Comparison of ENCODE assay signal across 29 cellular contexts in the genomic region with DNA sequence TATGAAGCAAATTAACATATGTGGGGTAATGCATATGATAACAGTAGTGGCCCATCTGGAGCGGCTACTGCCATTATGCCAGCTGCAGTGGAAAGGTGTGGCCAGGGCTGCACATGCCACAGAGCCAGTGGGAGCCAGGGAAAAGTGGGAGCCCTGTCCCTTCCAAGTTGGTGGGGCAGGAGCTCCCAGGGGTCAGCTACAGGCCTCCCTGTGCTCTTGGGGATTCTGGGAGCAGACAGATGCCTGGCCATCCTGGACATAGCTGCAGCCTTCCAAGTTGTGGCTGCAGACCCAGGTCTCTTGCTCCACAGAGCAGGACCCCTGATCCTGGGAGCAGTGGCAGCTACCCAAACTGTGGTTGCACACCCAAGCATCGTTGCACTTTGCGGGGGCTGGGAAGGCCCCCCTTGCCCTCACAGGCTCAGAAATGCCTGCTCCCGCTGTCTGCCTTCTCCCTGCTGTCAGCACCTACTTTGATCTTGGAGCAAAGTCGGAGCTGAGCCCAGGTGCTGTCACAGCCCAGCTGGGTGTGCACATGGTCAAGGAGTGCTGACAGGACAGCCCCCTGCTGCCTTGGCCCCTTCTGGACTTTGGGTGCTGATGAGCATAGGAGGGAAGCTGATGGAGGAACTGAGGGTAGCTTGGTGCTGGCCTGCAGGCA.
"Had no signal": no experiment of that assay in that cellular context is flagged by ENCODE, and none has a peak within 500 bp of the region (broad histone marks: within the 10 kb centered on the region; RNA-seq: fewer than 3 reads in every experiment).

No MANE protein-coding gene starts in this region.

- H3K4me3 Mint-ChIP-seq: activated CD4-positive, alpha-beta memory T cell treated with anti-CD3 and anti-CD28 coated beads, Interleukin-2, amount 10 ng/mL, durations not matched to agents 7 days and 5 days; activated CD4-positive, alpha-beta T cell treated with anti-CD3 and anti-CD28 coated beads, Interleukin-2, amount 10 ng/mL, durations not matched to agents 7 days and 5 days; activated naive CD4-positive, alpha-beta T cell treated with anti-CD3 and anti-CD28 coated beads, Interleukin-2, amount 10 ng/mL, durations not matched to agents 7 days and 5 days; activated naive CD8-positive, alpha-beta T cell treated with anti-CD3 and anti-CD28 coated beads, Interleukin-2, amount 10 ng/mL, durations not matched to agents 7 days and 5 days; activated T-cell treated with anti-CD3 and anti-CD28 coated beads, Interleukin-2, amount 50 U/mL, for 24 hours; activated T-cell treated with anti-CD3 and anti-CD28 coated beads, Interleukin-2, amount 50 U/mL, for 72 hours; brain; central memory CD8-positive, alpha-beta T cell; dendritic cell treated with granulocyte-macrophage colony-stimulating factor and Interleukin-4, amounts not matched to agents 40 ng/mL and 50 ng/mL, for 4 days; endodermal cell; WTC11 had no signal

- H3K27ac Mint-ChIP-seq: activated CD4-positive, alpha-beta memory T cell treated with anti-CD3 and anti-CD28 coated beads, Interleukin-2, amount 10 ng/mL, durations not matched to agents 7 days and 5 days; activated CD4-positive, alpha-beta T cell treated with anti-CD3 and anti-CD28 coated beads, Interleukin-2, amount 10 ng/mL, durations not matched to agents 7 days and 5 days; activated naive CD4-positive, alpha-beta T cell treated with anti-CD3 and anti-CD28 coated beads, Interleukin-2, amount 10 ng/mL, durations not matched to agents 7 days and 5 days; activated naive CD4-positive, alpha-beta T cell treated with anti-CD3 and anti-CD28 coated beads, Interleukin-2, amount 50 U/mL, for 72 hours; activated naive CD8-positive, alpha-beta T cell treated with anti-CD3 and anti-CD28 coated beads, Interleukin-2, amount 10 ng/mL, durations not matched to agents 7 days and 5 days; activated T-cell treated with anti-CD3 and anti-CD28 coated beads, Interleukin-2, amount 50 U/mL, for 24 hours; activated T-cell treated with anti-CD3 and anti-CD28 coated beads, Interleukin-2, amount 50 U/mL, for 72 hours; brain; dendritic cell treated with granulocyte-macrophage colony-stimulating factor and Interleukin-4, amounts not matched to agents 40 ng/mL and 50 ng/mL, for 4 days; endodermal cell; WTC11 had no signal

- H3K9me3 ChIP-seq: ascending aorta had no signal

- H3K27me3 ChIP-seq: ascending aorta, breast epithelium, cardiac muscle cell had no signal

- DNase-seq: activated CD4-positive, alpha-beta memory T cell treated with anti-CD3 and anti-CD28 coated beads, Interleukin-2, amount 10 ng/mL, durations not matched to agents 7 days and 5 days; activated CD4-positive, alpha-beta T cell treated with anti-CD3 and anti-CD28 coated beads for 1 hour; activated CD4-positive, alpha-beta T cell treated with anti-CD3 and anti-CD28 coated beads for 4 hours; activated CD4-positive, alpha-beta T cell treated with anti-CD3 and anti-CD28 coated beads, Interleukin-2, amount 10 ng/mL, durations not matched to agents 7 days and 5 days; activated CD4-positive, alpha-beta T cell treated with anti-CD3 and anti-CD28 coated beads, Interleukin-2, amount 50 U/mL, for 4 hours; activated CD8-positive, alpha-beta memory T cell treated with anti-CD3 and anti-CD28 coated beads, Interleukin-2, amount 50 U/mL, for 48 hours; activated gamma-delta T cell; activated naive CD4-positive, alpha-beta T cell; activated naive CD4-positive, alpha-beta T cell treated with anti-CD3 and anti-CD28 coated beads, Interleukin-2, amount 10 ng/mL, durations not matched to agents 7 days and 5 days; activated naive CD8-positive, alpha-beta T cell treated with anti-CD3 and anti-CD28 coated beads, Interleukin-2, amount 10 ng/mL, durations not matched to agents 7 days and 5 days; activated T-cell treated with anti-CD3 and anti-CD28 coated beads for 4 hours; activated T-cell treated with anti-CD3 and anti-CD28 coated beads, Interleukin-2, amount 50 U/mL, for 24 hours; activated T-cell treated with anti-CD3 and anti-CD28 coated beads, Interleukin-2, amount 50 U/mL, for 72 hours; dorsolateral prefrontal cortex; effector memory CD4-positive, alpha-beta T cell; endodermal cell; foreskin fibroblast; T-helper 2 cell had no signal

- H3K9me3 Mint-ChIP-seq: activated CD4-positive, alpha-beta memory T cell treated with anti-CD3 and anti-CD28 coated beads, Interleukin-2, amount 10 ng/mL, durations not matched to agents 7 days and 5 days; activated CD4-positive, alpha-beta T cell treated with anti-CD3 and anti-CD28 coated beads, Interleukin-2, amount 10 ng/mL, durations not matched to agents 7 days and 5 days; activated naive CD4-positive, alpha-beta T cell treated with anti-CD3 and anti-CD28 coated beads, Interleukin-2, amount 10 ng/mL, durations not matched to agents 7 days and 5 days; activated naive CD4-positive, alpha-beta T cell treated with anti-CD3 and anti-CD28 coated beads, Interleukin-2, amount 50 U/mL, for 72 hours; activated naive CD8-positive, alpha-beta T cell treated with anti-CD3 and anti-CD28 coated beads, Interleukin-2, amount 10 ng/mL, durations not matched to agents 7 days and 5 days; activated T-cell treated with anti-CD3 and anti-CD28 coated beads, Interleukin-2, amount 50 U/mL, for 24 hours had no signal

- H3K4me3 ChIP-seq: ascending aorta, breast epithelium, cardiac muscle cell, coronary artery, dorsolateral prefrontal cortex had no signal

- ATAC-seq: activated naive CD4-positive, alpha-beta T cell treated with anti-CD3 and anti-CD28 coated beads, Interleukin-2, amount 50 U/mL, for 72 hours; activated T-cell treated with anti-CD3 and anti-CD28 coated beads, Interleukin-2, amount 50 U/mL, for 72 hours; esophagus mucosa; WTC11 had no signal

- H3K36me3 ChIP-seq: ascending aorta, breast epithelium, cardiac muscle cell had no signal

- H3K4me1 Mint-ChIP-seq: activated CD4-positive, alpha-beta memory T cell treated with anti-CD3 and anti-CD28 coated beads, Interleukin-2, amount 10 ng/mL, durations not matched to agents 7 days and 5 days; activated CD4-positive, alpha-beta T cell treated with anti-CD3 and anti-CD28 coated beads, Interleukin-2, amount 10 ng/mL, durations not matched to agents 7 days and 5 days; activated naive CD4-positive, alpha-beta T cell treated with anti-CD3 and anti-CD28 coated beads, Interleukin-2, amount 10 ng/mL, durations not matched to agents 7 days and 5 days; activated naive CD8-positive, alpha-beta T cell treated with anti-CD3 and anti-CD28 coated beads, Interleukin-2, amount 10 ng/mL, durations not matched to agents 7 days and 5 days; central memory CD8-positive, alpha-beta T cell; endodermal cell had no signal

- H3K27ac ChIP-seq: ascending aorta, breast epithelium, cardiac muscle cell, coronary artery, dorsolateral prefrontal cortex, VCaP had no signal

- H3K4me1 ChIP-seq: ascending aorta, breast epithelium had no signal

- H3K36me3 Mint-ChIP-seq: activated naive CD4-positive, alpha-beta T cell treated with anti-CD3 and anti-CD28 coated beads, Interleukin-2, amount 10 ng/mL, durations not matched to agents 7 days and 5 days; activated naive CD4-positive, alpha-beta T cell treated with anti-CD3 and anti-CD28 coated beads, Interleukin-2, amount 50 U/mL, for 72 hours; activated naive CD8-positive, alpha-beta T cell treated with anti-CD3 and anti-CD28 coated beads, Interleukin-2, amount 10 ng/mL, durations not matched to agents 7 days and 5 days had no signal
